Comparison of ENCODE assay signal across 18 cellular contexts in genomic region chr3:122694966-122695365, GRCh38. TPM values are rescaled to one million over a fixed set of nuclear protein-coding genes. Genes with fewer than 3 reads are reported as not detected.
DNase-seq lines count a peak whose midpoint lies in the region; ATAC-seq and TF ChIP-seq lines count a peak whose summit lies in the region.
"Had no signal": no experiment of that assay in that cellular context is flagged by ENCODE, and none has a peak within 500 bp of the region (broad histone marks: within the 10 kb centered on the region; RNA-seq: fewer than 3 reads in every experiment).

No MANE protein-coding gene starts in this region.

- no peak for TF ChIP-seq CTCF in mesothelial cell of epicardium (IDR thresholded peaks at IDR 0.05; ENCODE audit: unreplicated experiment)

- H3K4me1 Mint-ChIP-seq in activated naive CD8-positive, alpha-beta T cell treated with anti-CD3 and anti-CD28 coated beads, Interleukin-2, amount 10 ng/mL, durations not matched to agents 7 days and 5 days = peaks cover 23% of the 10 kb centered on the region
- H3K4me1 Mint-ChIP-seq in activated naive CD8-positive, alpha-beta T cell treated with anti-CD3 and anti-CD28 coated beads for 36 hours = peaks cover 14% of the 10 kb centered on the region
- H3K4me1 Mint-ChIP-seq in stimulated activated effector memory CD8-positive, alpha-beta T cell treated with anti-CD3 and anti-CD28 coated beads, Interleukin-12 subunit alpha, Interleukin-12 subunit beta, amount 100 ng/mL, for 72 hours = peaks cover 15% of the 10 kb centered on the region
- no peaks in the 10 kb centered on the region for H3K4me1 Mint-ChIP-seq in mesothelial cell of epicardium

- H3K36me3 Mint-ChIP-seq in activated naive CD8-positive, alpha-beta T cell treated with anti-CD3 and anti-CD28 coated beads, Interleukin-2, amount 10 ng/mL, durations not matched to agents 7 days and 5 days = peaks cover 43% of the 10 kb centered on the region
- H3K36me3 Mint-ChIP-seq in activated naive CD8-positive, alpha-beta T cell treated with anti-CD3 and anti-CD28 coated beads for 36 hours = peaks cover 39% of the 10 kb centered on the region
- no peaks in the 10 kb centered on the region for H3K36me3 Mint-ChIP-seq in stimulated activated effector memory CD8-positive, alpha-beta T cell treated with anti-CD3 and anti-CD28 coated beads, Interleukin-12 subunit alpha, Interleukin-12 subunit beta, amount 100 ng/mL, for 72 hours
- H3K36me3 Mint-ChIP-seq in mesothelial cell of epicardium = peaks cover 39% of the 10 kb centered on the region

- ATAC-seq in activated naive CD8-positive, alpha-beta T cell treated with anti-CD3 and anti-CD28 coated beads, Interleukin-2, amount 10 ng/mL, durations not matched to agents 7 days and 5 days (ENCODE audit: low read depth) = no peak
- peak; percentile 58 for ATAC-seq in GM21723 (IDR thresholded peaks at IDR 0.05; ENCODE audit: unreplicated experiment)
- ATAC-seq in HG03565 (IDR thresholded peaks at IDR 0.05; ENCODE audit: unreplicated experiment) = peak; percentile 37
- no peak for ATAC-seq in stimulated activated effector memory CD8-positive, alpha-beta T cell treated with anti-CD3 and anti-CD28 coated beads, Interleukin-12 subunit alpha, Interleukin-12 subunit beta, amount 100 ng/mL, for 72 hours
- ATAC-seq: gastroesophageal sphincter had no signal

- H3K27me3 Mint-ChIP-seq in activated naive CD8-positive, alpha-beta T cell treated with anti-CD3 and anti-CD28 coated beads, Interleukin-2, amount 10 ng/mL, durations not matched to agents 7 days and 5 days = no peaks in the 10 kb centered on the region
- no peaks in the 10 kb centered on the region for H3K27me3 Mint-ChIP-seq in activated naive CD8-positive, alpha-beta T cell treated with anti-CD3 and anti-CD28 coated beads for 36 hours
- no peaks in the 10 kb centered on the region for H3K27me3 Mint-ChIP-seq in mesothelial cell of epicardium (ENCODE audit: low read depth)

- peak overlapping the region; percentile 7 for H3K27ac Mint-ChIP-seq in activated naive CD8-positive, alpha-beta T cell treated with anti-CD3 and anti-CD28 coated beads, Interleukin-2, amount 10 ng/mL, durations not matched to agents 7 days and 5 days
- no peak overlapping the region for H3K27ac Mint-ChIP-seq in activated naive CD8-positive, alpha-beta T cell treated with anti-CD3 and anti-CD28 coated beads for 36 hours
- H3K27ac Mint-ChIP-seq in stimulated activated effector memory CD8-positive, alpha-beta T cell treated with anti-CD3 and anti-CD28 coated beads, Interleukin-12 subunit alpha, Interleukin-12 subunit beta, amount 100 ng/mL, for 72 hours = peak overlapping the region; percentile 1
- H3K27ac Mint-ChIP-seq in mesothelial cell of epicardium = no peak overlapping the region

- no peak overlapping the region for H3K4me3 Mint-ChIP-seq in activated naive CD8-positive, alpha-beta T cell treated with anti-CD3 and anti-CD28 coated beads, Interleukin-2, amount 10 ng/mL, durations not matched to agents 7 days and 5 days
- H3K4me3 Mint-ChIP-seq in activated naive CD8-positive, alpha-beta T cell treated with anti-CD3 and anti-CD28 coated beads for 36 hours = no peak overlapping the region
- no peak overlapping the region for H3K4me3 Mint-ChIP-seq in stimulated activated effector memory CD8-positive, alpha-beta T cell treated with anti-CD3 and anti-CD28 coated beads, Interleukin-12 subunit alpha, Interleukin-12 subunit beta, amount 100 ng/mL, for 72 hours
- H3K4me3 Mint-ChIP-seq in mesothelial cell of epicardium = no peak overlapping the region

- no peaks in the 10 kb centered on the region for H3K9me3 Mint-ChIP-seq in activated naive CD8-positive, alpha-beta T cell treated with anti-CD3 and anti-CD28 coated beads, Interleukin-2, amount 10 ng/mL, durations not matched to agents 7 days and 5 days
- no peaks in the 10 kb centered on the region for H3K9me3 Mint-ChIP-seq in activated naive CD8-positive, alpha-beta T cell treated with anti-CD3 and anti-CD28 coated beads for 36 hours
- H3K9me3 Mint-ChIP-seq in stimulated activated effector memory CD8-positive, alpha-beta T cell treated with anti-CD3 and anti-CD28 coated beads, Interleukin-12 subunit alpha, Interleukin-12 subunit beta, amount 100 ng/mL, for 72 hours = no peaks in the 10 kb centered on the region
- no peaks in the 10 kb centered on the region for H3K9me3 Mint-ChIP-seq in mesothelial cell of epicardium

- POLR2A ChIA-PET in activated naive CD8-positive, alpha-beta T cell treated with anti-CD3 and anti-CD28 coated beads, Interleukin-2, amount 10 ng/mL, durations not matched to agents 7 days and 5 days (lab: Charles Lee) = interaction anchor here (0.9 kb wide), 1 partner anchor 16 kb away, joined by 3 read pairs; no protein-coding TSS in a partner anchor

- no peak for DNase-seq in activated naive CD8-positive, alpha-beta T cell treated with anti-CD3 and anti-CD28 coated beads, Interleukin-2, amount 10 ng/mL, durations not matched to agents 7 days and 5 days
- no peak for DNase-seq in activated naive CD8-positive, alpha-beta T cell treated with anti-CD3 and anti-CD28 coated beads for 36 hours
- DNase-seq in stimulated activated effector memory CD8-positive, alpha-beta T cell treated with anti-CD3 and anti-CD28 coated beads, Interleukin-12 subunit alpha, Interleukin-12 subunit beta, amount 100 ng/mL, for 72 hours (ENCODE audit: low spot score in 2 of 2) = no peak
- DNase-seq in mesothelial cell of epicardium (ENCODE audit: low spot score in 2 of 2, unreplicated experiment in 2 of 2) (no peak), SIG-M5 treated with dmso at 0.1 percent for 504 hours (lab: John Stamatoyannopoulos, UW; ENCODE audit: unreplicated experiment) (no peak)
- DNase-seq in stimulated activated CD4-positive, alpha-beta T cell treated with anti-CD3 and anti-CD28 coated beads, Interleukin-1b, Interleukin-23, amount 100 ng/mL, for 48 hours = no peak
- DNase-seq: activated CD8-positive, alpha-beta memory T cell treated with anti-CD3 and anti-CD28 coated beads for 24 hours; activated naive CD4-positive, alpha-beta T cell treated with anti-CD3 and anti-CD28 coated beads, Interleukin-2, amount 50 U/mL, for 16 hours; caudate nucleus; kidney; NCI-H2029 treated with DMSO at 0.1 percent for 48 hours; NK-92 treated with Interleukin-12 subunit alpha and Interleukin-12 subunit beta, amount 100 ng/mL, for 24 hours; SHP77 treated with DMSO at 0.1 percent for 48 hours; stimulated activated CD8-positive, alpha-beta memory T cell treated with anti-CD3 and anti-CD28 coated beads, Interleukin-4, amount 100 ng/mL, for 48 hours; upper lobe of left lung had no signal

RNA-seq across cellular contexts. Expression of gene PARP14, which starts 14.3 kb away (rescaled TPM):
- total RNA-seq in activated naive CD8-positive, alpha-beta T cell treated with anti-CD3 and anti-CD28 coated beads, Interleukin-2, amount 10 ng/mL, durations not matched to agents 7 days and 5 days = 100 to 1,000 TPM; 128 to 129 TPM
- total RNA-seq in activated naive CD8-positive, alpha-beta T cell treated with anti-CD3 and anti-CD28 coated beads for 36 hours = 10 to 100 TPM; 55.2 to 56.5 TPM
- 39.7 to 46.3 TPM (median 40.5 TPM) in 3 replicates for total RNA-seq in mesothelial cell of epicardium

Comparison
In these comparisons a context has a peak if more than half of its experiments do, and no peak if none do; other contexts are left out.
1. H3K27ac Mint-ChIP-seq: peak in activated naive CD8-positive, alpha-beta T cell treated with anti-CD3 and anti-CD28 coated beads, Interleukin-2, amount 10 ng/mL, durations not matched to agents 7 days and 5 days (single experiment) and stimulated activated effector memory CD8-positive, alpha-beta T cell treated with anti-CD3 and anti-CD28 coated beads, Interleukin-12 subunit alpha, Interleukin-12 subunit beta, amount 100 ng/mL, for 72 hours (single experiment); none in activated naive CD8-positive, alpha-beta T cell treated with anti-CD3 and anti-CD28 coated beads for 36 hours (single experiment) and mesothelial cell of epicardium (single experiment).
2. ATAC-seq: peak in GM21723 (single experiment) and HG03565 (single experiment); none in activated naive CD8-positive, alpha-beta T cell treated with anti-CD3 and anti-CD28 coated beads, Interleukin-2, amount 10 ng/mL, durations not matched to agents 7 days and 5 days (single experiment) and stimulated activated effector memory CD8-positive, alpha-beta T cell treated with anti-CD3 and anti-CD28 coated beads, Interleukin-12 subunit alpha, Interleukin-12 subunit beta, amount 100 ng/mL, for 72 hours (single experiment).